In genomic region chr3:187567026-187567425, GRCh38 we compare ENCODE assay signal across 17 cellular contexts.
A peak's percentile ranks its signal among the peaks of the same experiment; 100 is the strongest.
DNase-seq lines count a peak whose midpoint lies in the region; TF ChIP-seq lines count a peak whose summit lies in the region.
"Had no signal": no experiment of that assay in that cellular context is flagged by ENCODE, and none has a peak within 500 bp of the region (broad histone marks: within the 10 kb centered on the region; RNA-seq: fewer than 3 reads in every experiment).

No MANE protein-coding gene starts in this region.

- H3K4me3 ChIP-seq in Caco-2 (ENCODE audit: low read depth, low read length) (no peak overlapping the region), osteoblast (ENCODE audit: insufficient read depth, low read length) (no peak overlapping the region)

- no TSS peak for BruUV-seq in Caco-2 (replicated peaks; lab: Mats Ljungman, UMichigan)

- DNase-seq in Caco-2: peak in 1 of 2 experiments; percentile 3
- peak; percentile 73 for DNase-seq in M059J (ENCODE audit: low read depth)
- DNase-seq in chondrocyte (ENCODE audit: low spot score): no peak
- DNase-seq in osteoblast (ENCODE audit: insufficient read length, low spot score, missing footprints): peak; percentile 43
- no peak for DNase-seq in GM20000 (ENCODE audit: low spot score)
- DNase-seq in NCI-H1092 (lab: John Stamatoyannopoulos, UW): no peak
- no peak for DNase-seq in HUDEP-2 (lab: John Stamatoyannopoulos, UW; ENCODE audit: unreplicated experiment in 76 of 76)
- DNase-seq: activated CD8-positive, alpha-beta T cell treated with anti-CD3 and anti-CD28 coated beads, Interleukin-2, amount 10 ng/mL, durations not matched to agents 7 days and 5 days; activated effector memory CD4-positive, alpha-beta T cell treated with Interleukin-2 at 50 U/mL for 16 hours; effector memory CD4-positive, alpha-beta T cell; KG1; NCI-H187; NCI-H524 treated with DMSO at 0.1 percent for 48 hours; T1000 had no signal

- H3K36me3 Mint-ChIP-seq in Caco-2 (ENCODE audit: insufficient read depth, unreplicated experiment) (no peaks in the 10 kb centered on the region), chondrocyte (ENCODE audit: low read depth) (peaks cover 2% of the 10 kb centered on the region)
- H3K36me3 Mint-ChIP-seq: type B pancreatic cell had no signal

- POLR2A ChIA-PET in Caco-2 (lab: Charles Lee): no interaction called here

- peaks cover 14% of the 10 kb centered on the region for H3K9me3 Mint-ChIP-seq in Caco-2 (ENCODE audit: unreplicated experiment)
- H3K9me3 Mint-ChIP-seq in chondrocyte (ENCODE audit: low read depth): no peaks in the 10 kb centered on the region

- TF ChIP-seq CTCF in Caco-2 (IDR thresholded peaks at IDR 0.05; ENCODE audit: insufficient read depth in 1 of 2, low read depth in 1 of 2, low read length in 1 of 2, severe bottlenecking in 1 of 2, unreplicated experiment in 1 of 2): no peak
- TF ChIP-seq CTCF in chondrocyte (IDR thresholded peaks at IDR 0.05): no peak
- no peak for TF ChIP-seq CTCF in osteoblast (IDR thresholded peaks at IDR 0.05; ENCODE audit: extremely low read depth, low read depth, low read length)
- no peak for TF ChIP-seq CTCF in GM20000 (IDR thresholded peaks at IDR 0.05; ENCODE audit: extremely low read depth, missing control alignments)

- peaks cover 40% of the 10 kb centered on the region for H3K4me1 Mint-ChIP-seq in Caco-2 (ENCODE audit: low read depth, unreplicated experiment)
- peaks cover 56% of the 10 kb centered on the region for H3K4me1 Mint-ChIP-seq in chondrocyte (ENCODE audit: low read depth)

- intact Hi-C loops in Caco-2 (cut with micrococcal nuclease; ENCODE audit: unreplicated experiment): no loop called here

- H3K4me3 Mint-ChIP-seq in Caco-2 (ENCODE audit: unreplicated experiment) (no peak overlapping the region), chondrocyte (ENCODE audit: unreplicated experiment) (no peak overlapping the region)
- H3K4me3 Mint-ChIP-seq: activated CD8-positive, alpha-beta T cell treated with anti-CD3 and anti-CD28 coated beads, Interleukin-2, amount 10 ng/mL, durations not matched to agents 7 days and 5 days had no signal

- H3K9me3 ChIP-seq in Caco-2 (no peaks in the 10 kb centered on the region), osteoblast (ENCODE audit: low read depth, low read length) (no peaks in the 10 kb centered on the region)

- no peak overlapping the region for H2AFZ ChIP-seq in osteoblast (ENCODE audit: low read length)
- H2AFZ ChIP-seq: parathyroid adenoma had no signal

- H3K4me1 ChIP-seq in Caco-2 (peaks cover 38% of the 10 kb centered on the region), osteoblast (ENCODE audit: insufficient read depth, low read length) (peaks cover 25% of the 10 kb centered on the region)
- H3K4me1 ChIP-seq: parathyroid adenoma had no signal

- peak overlapping the region; percentile 78 for H3K27ac ChIP-seq in osteoblast (ENCODE audit: low read depth, low read length)
- H3K27ac ChIP-seq: brain microvascular endothelial cell, parathyroid adenoma had no signal

- H3K27me3 ChIP-seq in Caco-2 (replicated peaks; ENCODE audit: control insufficient read depth, insufficient read depth, low read length) (no peaks in the 10 kb centered on the region), osteoblast (ENCODE audit: insufficient read depth, low read length) (no peaks in the 10 kb centered on the region)
- H3K27me3 ChIP-seq: brain microvascular endothelial cell had no signal

- H3K27me3 Mint-ChIP-seq in Caco-2 (ENCODE audit: insufficient read depth, unreplicated experiment) (no peaks in the 10 kb centered on the region), chondrocyte (ENCODE audit: low read depth) (no peaks in the 10 kb centered on the region)
- H3K27me3 Mint-ChIP-seq: type B pancreatic cell had no signal

- H4K20me1 ChIP-seq in osteoblast (ENCODE audit: insufficient read depth, low read length): no peaks in the 10 kb centered on the region

- H3K36me3 ChIP-seq in Caco-2 (ENCODE audit: control insufficient read depth, insufficient read depth, low read length): no peaks in the 10 kb centered on the region
- no peaks in the 10 kb centered on the region for H3K36me3 ChIP-seq in osteoblast (ENCODE audit: insufficient read depth, low read length)
- H3K36me3 ChIP-seq: brain microvascular endothelial cell had no signal

- no peaks in the 10 kb centered on the region for H3K79me2 ChIP-seq in osteoblast (ENCODE audit: insufficient read depth, low read length)
- H3K79me2 ChIP-seq: parathyroid adenoma had no signal

- peak overlapping the region; percentile 78 for H3K27ac Mint-ChIP-seq in Caco-2 (ENCODE audit: unreplicated experiment)
- H3K27ac Mint-ChIP-seq in chondrocyte (ENCODE audit: unreplicated experiment): peak overlapping the region; percentile 20
- H3K27ac Mint-ChIP-seq: activated CD8-positive, alpha-beta T cell treated with anti-CD3 and anti-CD28 coated beads, Interleukin-2, amount 10 ng/mL, durations not matched to agents 7 days and 5 days had no signal

- CTCF ChIA-PET in Caco-2 (lab: Charles Lee): interaction anchor here (1.3 kb wide), 1 partner anchor 112 kb away, joined by 4 read pairs; no protein-coding TSS in a partner anchor

- H3K4me2 ChIP-seq in osteoblast (ENCODE audit: insufficient read depth, low read length): peak overlapping the region; percentile 69

Comparison
In these comparisons a context has a peak if more than half of its experiments do, and no peak if none do; other contexts are left out.
1. DNase-seq: peak in M059J (single experiment) and osteoblast (single experiment); none in chondrocyte (single experiment), GM20000 (single experiment), NCI-H1092 (single experiment) and HUDEP-2 (0 of 76).